In genomic region chr17:42019509-42020404, GRCh38 we compare ENCODE assay signal across 8 cellular contexts. TPM values are rescaled to one million over a fixed set of nuclear protein-coding genes. Genes with fewer than 3 reads are reported as not detected.
DNase-seq lines count a peak whose midpoint lies in the region; TF ChIP-seq lines count a peak whose summit lies in the region.

Gene NKIRAS2, plus strand, starts transcription at chr17:42020090. Its CDS starts 1,488 bp downstream, at chr17:42021578.

- no peak within 1 kb of the TSS; the same call in 1 of the 2 replicates for H3K27ac ChIP-seq in MM.1S (ENCODE audit: low read length)

- H3F3A ChIP-seq in MM.1S (ENCODE audit: insufficient read depth, low read length) = peaks cover 10% of the 10 kb centered on the region; the same call in 1 of the 2 replicates

- H3K4me1 ChIP-seq in MM.1S (ENCODE audit: low read length) (peaks cover 37% of the 10 kb centered on the region), neuron (ENCODE audit: insufficient read depth, low read length) (peaks cover 27% of the 10 kb centered on the region)

- H3K9me2 ChIP-seq in MM.1S (replicated peaks; ENCODE audit: insufficient read depth, low read length) = no peaks in the 10 kb centered on the region

- DNase-seq in DMS53 (lab: John Stamatoyannopoulos, UW) = peak; percentile 94
- peak; percentile 82 for DNase-seq in H4 (ENCODE audit: low spot score)
- peak; percentile 95 for DNase-seq in MM.1S
- peak; percentile 41 for DNase-seq in SIG-M5 (lab: John Stamatoyannopoulos, UW)
- peak; percentile 91 for DNase-seq in activated gamma-delta T cell (lab: John Stamatoyannopoulos, UW)
- DNase-seq in foreskin fibroblast = peak; percentile 87 to 97
- DNase-seq in stromal cell of bone marrow (ENCODE audit: low read depth) = peak; percentile 81

- peak within 1 kb of the TSS; percentile 92 for H2AFZ ChIP-seq in MM.1S (ENCODE audit: low read length)
- H2AFZ ChIP-seq in neuron (ENCODE audit: low read depth, low read length) = peak within 1 kb of the TSS; percentile 11

- H3K79me2 ChIP-seq in MM.1S (ENCODE audit: low read length) = peaks cover 55% of the 10 kb centered on the region

- H3K27me3 ChIP-seq in MM.1S (replicated peaks; ENCODE audit: insufficient read depth, low read length) = no peaks in the 10 kb centered on the region
- H3K27me3 ChIP-seq in neuron (ENCODE audit: insufficient read depth, low read length) = no peaks in the 10 kb centered on the region

- peak within 1 kb of the TSS; percentile 78 for H3K4me3 ChIP-seq in MM.1S (ENCODE audit: low read length)
- peak within 1 kb of the TSS; percentile 67 to 95 for H3K4me3 ChIP-seq in foreskin fibroblast (ENCODE audit: low read depth in 1 of 2, low read length in 2 of 2)
- H3K4me3 ChIP-seq in neuron (ENCODE audit: low read length) = peak within 1 kb of the TSS; percentile 91

- no peaks in the 10 kb centered on the region for H4K20me1 ChIP-seq in MM.1S (ENCODE audit: insufficient read depth, low read length)

- H3K9ac ChIP-seq in MM.1S (ENCODE audit: low read length) = peak within 1 kb of the TSS; percentile 81

- TF ChIP-seq CTCF in MM.1S (IDR thresholded peaks at IDR 0.05; ENCODE audit: low read length) (peak; percentile 90), foreskin fibroblast (IDR thresholded peaks at IDR 0.05; ENCODE audit: low read depth, low read length) (peak; percentile 88)

- peak within 1 kb of the TSS; percentile 53 for H3K4me2 ChIP-seq in MM.1S (ENCODE audit: low read depth, low read length)

- no peaks in the 10 kb centered on the region for H3K9me3 ChIP-seq in MM.1S (replicated peaks; ENCODE audit: insufficient read depth, low read length)
- no peaks in the 10 kb centered on the region for H3K9me3 ChIP-seq in neuron (ENCODE audit: low read length)

- H3K36me3 ChIP-seq in MM.1S (replicated peaks; ENCODE audit: insufficient read depth, low read length) (no peaks in the 10 kb centered on the region), neuron (ENCODE audit: insufficient read depth, low read length) (peaks cover 28% of the 10 kb centered on the region)

RNA-seq across cellular contexts. Expression of gene NKIRAS2, which starts in this region (rescaled TPM):
- total RNA-seq in H4 (2014; rRNA removed; shearing (Covaris generic)) = 23.9 and 36.9 TPM in 2 replicates

Comparison
In these comparisons a context has a peak if more than half of its experiments do, and no peak if none do; other contexts are left out.
1. DNase-seq: peak in every context shown above with its lines; median percentile 95 in MM.1S; 94 in DMS53; 92 in foreskin fibroblast; 91 in activated gamma-delta T cell; 82 in H4; 81 in stromal cell of bone marrow; 41 in SIG-M5.